ENCODE assay signal across 8 cellular contexts in genomic region chr3:47850062-47850802, GRCh38. TPM values are rescaled to one million over a fixed set of nuclear protein-coding genes. Genes with fewer than 3 reads are reported as not detected.
DNase-seq lines count a peak whose midpoint lies in the region; ATAC-seq and TF ChIP-seq lines count a peak whose summit lies in the region.

No MANE protein-coding gene starts in this region.

- peak; percentile 5 for DNase-seq in Right ventricle myocardium superior
- no peak for DNase-seq in cardiac septum (ENCODE audit: low spot score)
- no peak for DNase-seq in T-helper 17 cell
- DNase-seq in left ventricle myocardium inferior, result no peak
- no peak for DNase-seq in aorta
- no peak for DNase-seq in activated CD8-positive, alpha-beta memory T cell treated with anti-CD3 and anti-CD28 coated beads, Interleukin-2, amount 10 ng/mL, durations not matched to agents 7 days and 5 days
- DNase-seq in stimulated activated CD4-positive, alpha-beta T cell treated with anti-CD3 and anti-CD28 coated beads, Interleukin-4, amount 100 ng/mL, for 24 hours, result no peak

- intact Hi-C loops in Right ventricle myocardium superior (cut with DNase I), result no loop called here
- intact Hi-C loops in cardiac septum (cut with DNase I), result no loop called here
- intact Hi-C loops in left ventricle myocardium inferior (cut with micrococcal nuclease), result no loop called here
- intact Hi-C loops in aorta (cut with DNase I), result no loop called here

- peaks cover 3% of the 10 kb centered on the region for H3K4me1 Mint-ChIP-seq in T-helper 17 cell
- no peaks in the 10 kb centered on the region for H3K4me1 Mint-ChIP-seq in activated CD8-positive, alpha-beta memory T cell treated with anti-CD3 and anti-CD28 coated beads, Interleukin-2, amount 10 ng/mL, durations not matched to agents 7 days and 5 days

- CTCF ChIA-PET in activated CD8-positive, alpha-beta memory T cell treated with anti-CD3 and anti-CD28 coated beads, Interleukin-2, amount 10 ng/mL, durations not matched to agents 7 days and 5 days (lab: Charles Lee), result interaction anchor here (0.8 to 1.6 kb wide), 3 partner anchors 13 to 301 kb away, joined by 3 to 5 read pairs (median 4); no protein-coding TSS in a partner anchor

- H3K4me1 ChIP-seq in left ventricle myocardium inferior (no peaks in the 10 kb centered on the region), aorta (ENCODE audit: control insufficient read depth in 1 of 2, insufficient read depth in 2 of 2, low read length in 2 of 2) (no peaks in the 10 kb centered on the region)

- peak overlapping the region; percentile 91 for H3K27ac Mint-ChIP-seq in T-helper 17 cell
- no peak overlapping the region for H3K27ac Mint-ChIP-seq in activated CD8-positive, alpha-beta memory T cell treated with anti-CD3 and anti-CD28 coated beads, Interleukin-2, amount 10 ng/mL, durations not matched to agents 7 days and 5 days

- H3K4me3 ChIP-seq in left ventricle myocardium inferior (no peak overlapping the region), aorta (ENCODE audit: low read length in 2 of 2) (no peak overlapping the region)

- H3K36me3 ChIP-seq in left ventricle myocardium inferior (peaks cover 97% of the 10 kb centered on the region), aorta (ENCODE audit: control insufficient read depth in 1 of 2, insufficient read depth in 2 of 2, low read length in 1 of 2) (peaks cover 0 to 5% of the 10 kb centered on the region in 2 donors)

- H3K36me3 Mint-ChIP-seq in T-helper 17 cell (ENCODE audit: low read depth), result no peaks in the 10 kb centered on the region
- peaks cover 14% of the 10 kb centered on the region for H3K36me3 Mint-ChIP-seq in activated CD8-positive, alpha-beta memory T cell treated with anti-CD3 and anti-CD28 coated beads, Interleukin-2, amount 10 ng/mL, durations not matched to agents 7 days and 5 days

- no peaks in the 10 kb centered on the region for H3K9me3 Mint-ChIP-seq in activated CD8-positive, alpha-beta memory T cell treated with anti-CD3 and anti-CD28 coated beads, Interleukin-2, amount 10 ng/mL, durations not matched to agents 7 days and 5 days (ENCODE audit: low read depth)

- peak; percentile 40 for TF ChIP-seq CTCF in left ventricle myocardium inferior (IDR thresholded peaks at IDR 0.05; ENCODE audit: borderline replicate concordance)

- ATAC-seq in Right ventricle myocardium superior (ENCODE audit: poor library complexity) (peak; percentile 16), T-helper 17 cell (no peak), aorta (ENCODE audit: low FRiP score) (peak; percentile 16), esophagus mucosa (no peak)
- ATAC-seq in activated CD8-positive, alpha-beta memory T cell treated with anti-CD3 and anti-CD28 coated beads, Interleukin-2, amount 10 ng/mL, durations not matched to agents 7 days and 5 days, result no peak

- H3K27me3 ChIP-seq in left ventricle myocardium inferior (ENCODE audit: low read depth) (no peaks in the 10 kb centered on the region), aorta (ENCODE audit: control insufficient read depth in 1 of 2, insufficient read depth in 2 of 2, low read length in 1 of 2) (no peaks in the 10 kb centered on the region)

- peak overlapping the region; percentile 43 for H3K4me3 Mint-ChIP-seq in T-helper 17 cell
- H3K4me3 Mint-ChIP-seq in activated CD8-positive, alpha-beta memory T cell treated with anti-CD3 and anti-CD28 coated beads, Interleukin-2, amount 10 ng/mL, durations not matched to agents 7 days and 5 days, result no peak overlapping the region

- H3K9me3 ChIP-seq in T-helper 17 cell (ENCODE audit: control insufficient read depth, low read length, poor library complexity, severe bottlenecking) (no peaks in the 10 kb centered on the region), left ventricle myocardium inferior (replicated peaks) (no peaks in the 10 kb centered on the region), aorta (ENCODE audit: control insufficient read depth, low read length) (no peaks in the 10 kb centered on the region)

- no peaks in the 10 kb centered on the region for H3K27me3 Mint-ChIP-seq in T-helper 17 cell
- H3K27me3 Mint-ChIP-seq in activated CD8-positive, alpha-beta memory T cell treated with anti-CD3 and anti-CD28 coated beads, Interleukin-2, amount 10 ng/mL, durations not matched to agents 7 days and 5 days, result no peaks in the 10 kb centered on the region

- 56 to 61% methylated on average over 13 of the region's 13 CpGs for WGBS in aorta, 2 donors

- H3K27ac ChIP-seq in left ventricle myocardium inferior (replicated peaks), result no peak overlapping the region
- H3K27ac ChIP-seq in aorta (ENCODE audit: low read depth in 1 of 2, low read length in 2 of 2), result no peak overlapping the region

RNA-seq across cellular contexts. Expression of gene DHX30, which starts 47.3 kb away (rescaled TPM):
- total RNA-seq in Right ventricle myocardium superior (45.3 TPM), cardiac septum (48.3 TPM), T-helper 17 cell (10 to 100 TPM; 66.8 to 74.2 TPM), left ventricle myocardium inferior (49.8 TPM), aorta (10 to 100 TPM; 47.6 to 53.6 TPM), esophagus mucosa (31.4 TPM)
- polyA plus RNA-seq in aorta, result 10 to 100 TPM; 12.8 to 54.2 TPM
- 10 to 100 TPM; 84.8 to 95.6 TPM for total RNA-seq in activated CD8-positive, alpha-beta memory T cell treated with anti-CD3 and anti-CD28 coated beads, Interleukin-2, amount 10 ng/mL, durations not matched to agents 7 days and 5 days

Comparison
In these comparisons a context has a peak if more than half of its experiments do, and no peak if none do; other contexts are left out.
1. ATAC-seq: peak in Right ventricle myocardium superior (single experiment) and aorta (single experiment); none in T-helper 17 cell (single experiment), esophagus mucosa (single experiment) and activated CD8-positive, alpha-beta memory T cell treated with anti-CD3 and anti-CD28 coated beads, Interleukin-2, amount 10 ng/mL, durations not matched to agents 7 days and 5 days (single experiment).